Comparison of ENCODE assay signal across 8 cellular contexts in genomic region chr10:45374451-45375052, GRCh38. TPM values are rescaled to one million over a fixed set of nuclear protein-coding genes. Genes with fewer than 3 reads are reported as not detected.
DNase-seq lines count a peak whose midpoint lies in the region; ATAC-seq and FAIRE-seq lines count a peak whose summit lies in the region.

No MANE protein-coding gene starts in this region.

- peak overlapping the region in 1 of 2 donors; percentile 34 for H3K9ac ChIP-seq in duodenal mucosa (ENCODE audit: low read depth in 1 of 2, low read length in 2 of 2)

- H3K27me3 ChIP-seq in duodenal mucosa (ENCODE audit: control insufficient read depth in 1 of 2, insufficient read depth in 2 of 2, low read length in 2 of 2) = peaks cover 20 to 24% of the 10 kb centered on the region in 2 donors
- peaks cover 0 to 10% of the 10 kb centered on the region in 2 donors for H3K27me3 ChIP-seq in naive thymus-derived CD4-positive, alpha-beta T cell (ENCODE audit: control insufficient read depth in 2 of 2, insufficient read depth in 2 of 2, low read length in 2 of 2)

- POLR2A ChIA-PET in naive thymus-derived CD4-positive, alpha-beta T cell (lab: Charles Lee) = no interaction called here

- peaks cover 9% of the 10 kb centered on the region for H3K4me1 Mint-ChIP-seq in T-helper 2 cell treated with Interferon-gamma antibody and Interleukin-4, amounts not matched to agents 5 μg/mL and 100 μg/mL, for 36 hours (ENCODE audit: low read depth)
- H3K4me1 Mint-ChIP-seq in naive thymus-derived CD4-positive, alpha-beta T cell = peaks cover 8 to 29% (median 21%) of the 10 kb centered on the region in 7 donors

- H3K27ac Mint-ChIP-seq in T-helper 2 cell treated with Interferon-gamma antibody and Interleukin-4, amounts not matched to agents 5 μg/mL and 100 μg/mL, for 36 hours = no peak overlapping the region
- H3K27ac Mint-ChIP-seq in naive thymus-derived CD4-positive, alpha-beta T cell = no peak overlapping the region

- intact Hi-C loops in naive thymus-derived CD4-positive, alpha-beta T cell (cut with micrococcal nuclease) = loop anchor here (2.0 to 10.0 kb wide), 3 partner anchors 46 to 320 kb away; partner anchors contain the start of gene ZFAND4 (in 1 of the 2)

- DNase-seq in T-helper 2 cell treated with Interferon-gamma antibody and Interleukin-4, amounts not matched to agents 5 μg/mL and 100 μg/mL, for 36 hours (ENCODE audit: low spot score) = no peak
- DNase-seq in T-helper 2 cell (no peak), HTR-8/SVneo (ENCODE audit: insufficient read length, low spot score) (peak; percentile 29), cortex of kidney (lab: John Stamatoyannopoulos, UW) (no peak), hippocampal formation (lab: John Stamatoyannopoulos, UW) (no peak)
- peak in 1 of 9 donors; percentile 11 for DNase-seq in naive thymus-derived CD4-positive, alpha-beta T cell

- peaks cover 11 to 22% of the 10 kb centered on the region in 2 donors for H3K4me1 ChIP-seq in duodenal mucosa (ENCODE audit: control insufficient read depth in 1 of 2, insufficient read depth in 2 of 2, low read length in 2 of 2)
- peaks cover 0 to 6% of the 10 kb centered on the region in 2 donors for H3K4me1 ChIP-seq in naive thymus-derived CD4-positive, alpha-beta T cell (ENCODE audit: control insufficient read depth in 2 of 2, insufficient read depth in 2 of 2, low read length in 2 of 2)

- no peak for FAIRE-seq in HTR-8/SVneo (lab: Jason Lieb, UNC)

- peaks cover 2% of the 10 kb centered on the region for H3K36me3 Mint-ChIP-seq in T-helper 2 cell treated with Interferon-gamma antibody and Interleukin-4, amounts not matched to agents 5 μg/mL and 100 μg/mL, for 36 hours (ENCODE audit: low read depth)
- H3K36me3 Mint-ChIP-seq in naive thymus-derived CD4-positive, alpha-beta T cell = peaks cover 0 to 6% (median 0%) of the 10 kb centered on the region in 5 donors

- no peaks in the 10 kb centered on the region for H3K36me3 ChIP-seq in duodenal mucosa (ENCODE audit: control insufficient read depth in 1 of 2, insufficient read depth in 2 of 2, low read length in 2 of 2)
- H3K36me3 ChIP-seq in naive thymus-derived CD4-positive, alpha-beta T cell (ENCODE audit: control insufficient read depth in 2 of 3, insufficient read depth in 3 of 3, low read length in 3 of 3) = no peaks in the 10 kb centered on the region

- H3K27ac ChIP-seq in duodenal mucosa (ENCODE audit: low read depth, low read length) = no peak overlapping the region
- no peak overlapping the region for H3K27ac ChIP-seq in naive thymus-derived CD4-positive, alpha-beta T cell (ENCODE audit: low read depth, low read length)

- H3K9me3 Mint-ChIP-seq in T-helper 2 cell treated with Interferon-gamma antibody and Interleukin-4, amounts not matched to agents 5 μg/mL and 100 μg/mL, for 36 hours = no peaks in the 10 kb centered on the region
- no peaks in the 10 kb centered on the region for H3K9me3 Mint-ChIP-seq in naive thymus-derived CD4-positive, alpha-beta T cell

- peak overlapping the region; percentile 51 for H3K4me3 Mint-ChIP-seq in T-helper 2 cell treated with Interferon-gamma antibody and Interleukin-4, amounts not matched to agents 5 μg/mL and 100 μg/mL, for 36 hours
- peak overlapping the region in 9 of 10 donors; percentile 41 to 92 (median 67) for H3K4me3 Mint-ChIP-seq in naive thymus-derived CD4-positive, alpha-beta T cell

- no peak for ATAC-seq in naive thymus-derived CD4-positive, alpha-beta T cell
- no peak for ATAC-seq in GM21515 (IDR thresholded peaks at IDR 0.05; ENCODE audit: unreplicated experiment)

- no peaks in the 10 kb centered on the region for H3K9me3 ChIP-seq in duodenal mucosa (ENCODE audit: control insufficient read depth in 1 of 2, low read length in 2 of 2)
- no peaks in the 10 kb centered on the region for H3K9me3 ChIP-seq in naive thymus-derived CD4-positive, alpha-beta T cell (ENCODE audit: control insufficient read depth in 2 of 3, low read length in 3 of 3)

- CTCF ChIA-PET in naive thymus-derived CD4-positive, alpha-beta T cell (lab: Charles Lee) = no interaction called here

- H3K27me3 Mint-ChIP-seq in T-helper 2 cell treated with Interferon-gamma antibody and Interleukin-4, amounts not matched to agents 5 μg/mL and 100 μg/mL, for 36 hours (ENCODE audit: low read depth) = peaks cover 66% of the 10 kb centered on the region
- H3K27me3 Mint-ChIP-seq in naive thymus-derived CD4-positive, alpha-beta T cell = peaks cover 35 to 72% (median 38%) of the 10 kb centered on the region in 5 donors

- H3K4me3 ChIP-seq in duodenal mucosa (ENCODE audit: low read depth in 1 of 2, low read length in 2 of 2) = peak overlapping the region; percentile 54 to 67
- H3K4me3 ChIP-seq in naive thymus-derived CD4-positive, alpha-beta T cell (ENCODE audit: low read length) = no peak overlapping the region

RNA-seq across cellular contexts. Expression of gene ALOX5, which starts 0.5 kb away (rescaled TPM):
- total RNA-seq in naive thymus-derived CD4-positive, alpha-beta T cell = 100 to 1,000 TPM in 1 of 5 experiments, 10 to 100 TPM in 2, 1 to 10 TPM in 2; 1.2 to 143 (median 14.8) TPM
- 1 to 10 TPM; 1.0 to 4.1 TPM for polyA plus RNA-seq in naive thymus-derived CD4-positive, alpha-beta T cell

RNA-seq across cellular contexts. Expression of gene OR13A1, which starts 59.1 kb away (rescaled TPM):
- under 1 TPM in 1 of 5 experiments, not detected in 4; 0.24 TPM for total RNA-seq in naive thymus-derived CD4-positive, alpha-beta T cell
- under 1 TPM in 1 of 2 donors, not detected in 1; 0.32 TPM for polyA plus RNA-seq in naive thymus-derived CD4-positive, alpha-beta T cell
